Comparison of ENCODE assay signal across 15 cellular contexts in the genomic region with DNA sequence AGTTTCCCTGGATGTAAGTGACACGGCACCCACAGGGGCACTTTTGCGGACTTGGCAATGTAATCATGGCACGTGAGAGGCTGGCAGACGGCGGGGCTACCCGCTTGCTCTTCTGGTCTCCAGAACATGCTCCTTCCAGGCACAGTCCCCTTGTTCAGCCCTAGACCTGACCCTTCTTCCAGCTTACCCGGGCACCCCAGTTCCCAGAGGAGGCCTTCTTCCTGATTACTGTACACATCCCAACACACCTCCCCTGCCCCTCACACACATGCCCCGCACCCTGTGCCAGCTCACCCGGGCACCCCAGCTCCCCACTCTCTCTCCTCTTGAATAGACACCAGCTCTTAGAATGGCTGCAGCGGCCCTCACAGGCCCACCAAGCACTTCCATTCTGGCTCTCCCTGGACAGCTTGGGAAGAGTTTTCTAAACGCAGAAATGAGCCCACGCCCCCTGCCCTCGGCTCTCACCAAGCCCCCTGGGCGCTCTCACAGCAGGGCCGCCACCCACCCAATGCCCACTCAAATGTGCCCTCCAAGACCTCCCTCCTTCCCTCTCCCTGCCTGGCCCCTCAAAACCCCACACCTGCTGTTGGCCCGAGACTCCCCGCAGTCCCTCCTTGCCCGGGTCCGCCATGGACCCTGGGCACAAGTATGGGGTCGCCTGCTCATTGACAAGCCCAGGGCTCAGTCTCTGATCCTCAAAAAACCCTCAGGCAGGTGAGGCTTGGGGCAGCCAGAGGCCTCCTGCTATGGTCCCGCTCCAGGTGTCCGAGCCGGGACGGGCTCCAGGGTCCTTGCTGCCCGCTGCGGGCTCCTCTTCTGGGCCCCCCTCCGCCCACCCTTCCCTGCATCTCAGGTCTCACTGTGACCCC.
"Had no signal": no experiment of that assay in that cellular context is flagged by ENCODE, and none has a peak within 500 bp of the region (broad histone marks: within the 10 kb centered on the region; RNA-seq: fewer than 3 reads in every experiment).

No MANE protein-coding gene starts in this region.

- H3K4me3 ChIP-seq: esophagus muscularis mucosa, lung had no signal

- H3K4me1 ChIP-seq: testis had no signal

- H3K9me3 ChIP-seq: esophagus muscularis mucosa, testis had no signal

- DNase-seq: activated CD4-positive, alpha-beta T cell treated with anti-CD3 and anti-CD28 coated beads, Interleukin-2, amount 50 U/mL, for 1 hour; activated CD4-positive, CD25-positive, alpha-beta regulatory T cell; activated T-cell treated with anti-CD3 and anti-CD28 coated beads, Interleukin-2, amount 50 U/mL, for 1 hour; brain microvascular endothelial cell; cerebellar nuclear complex; head of caudate nucleus; stimulated activated CD4-positive, alpha-beta T cell treated with anti-CD3 and anti-CD28 coated beads, Interleukin-15, amount 100 ng/mL, for 24 hours; stimulated activated CD4-positive, alpha-beta T cell treated with anti-CD3 and anti-CD28 coated beads, Interleukin-4, amount 100 ng/mL, for 24 hours; stimulated activated naive CD8-positive, alpha-beta T cell treated with anti-CD3 and anti-CD28 coated beads, Interleukin-15, amount 100 ng/mL, for 72 hours; testis had no signal

- H3K4me1 Mint-ChIP-seq: activated naive CD4-positive, alpha-beta T cell treated with anti-CD3 and anti-CD28 coated beads, Interleukin-2, amount 50 U/mL, for 24 hours; naive thymus-derived CD8-positive, alpha-beta T cell; stimulated activated naive CD8-positive, alpha-beta T cell treated with anti-CD3 and anti-CD28 coated beads, Interleukin-15, amount 100 ng/mL, for 72 hours had no signal

- H3K9me3 Mint-ChIP-seq: activated naive CD4-positive, alpha-beta T cell treated with anti-CD3 and anti-CD28 coated beads, Interleukin-2, amount 50 U/mL, for 24 hours; naive thymus-derived CD8-positive, alpha-beta T cell; stimulated activated naive CD8-positive, alpha-beta T cell treated with anti-CD3 and anti-CD28 coated beads, Interleukin-15, amount 100 ng/mL, for 72 hours had no signal

- H3K27ac Mint-ChIP-seq: activated naive CD4-positive, alpha-beta T cell treated with anti-CD3 and anti-CD28 coated beads, Interleukin-2, amount 50 U/mL, for 24 hours; naive thymus-derived CD8-positive, alpha-beta T cell; stimulated activated naive CD8-positive, alpha-beta T cell treated with anti-CD3 and anti-CD28 coated beads, Interleukin-15, amount 100 ng/mL, for 72 hours; T-helper 17 cell had no signal

- H3K27me3 ChIP-seq: brain microvascular endothelial cell, testis had no signal

- H3K27ac ChIP-seq: brain microvascular endothelial cell, esophagus muscularis mucosa, testis had no signal

- H3K4me3 Mint-ChIP-seq: activated naive CD4-positive, alpha-beta T cell treated with anti-CD3 and anti-CD28 coated beads, Interleukin-2, amount 50 U/mL, for 24 hours; naive thymus-derived CD8-positive, alpha-beta T cell; stimulated activated naive CD8-positive, alpha-beta T cell treated with anti-CD3 and anti-CD28 coated beads, Interleukin-15, amount 100 ng/mL, for 72 hours; T-helper 17 cell had no signal

- H3K36me3 ChIP-seq: brain microvascular endothelial cell, esophagus muscularis mucosa had no signal

- ATAC-seq: naive thymus-derived CD8-positive, alpha-beta T cell; stimulated activated naive CD8-positive, alpha-beta T cell treated with anti-CD3 and anti-CD28 coated beads, Interleukin-15, amount 100 ng/mL, for 72 hours; T-helper 17 cell had no signal
